In genomic region chr6:26043389-26044139, GRCh38 we compare ENCODE assay signal across 8 cellular contexts. TPM values are rescaled to one million over a fixed set of nuclear protein-coding genes. Genes with fewer than 3 reads are reported as not detected.
DNase-seq lines count a peak whose midpoint lies in the region; ATAC-seq and TF ChIP-seq lines count a peak whose summit lies in the region.

No MANE protein-coding gene starts in this region.

- no peaks in the 10 kb centered on the region for H3K27me3 Mint-ChIP-seq in CD4-positive, CD25-positive, alpha-beta regulatory T cell
- no peaks in the 10 kb centered on the region for H3K27me3 Mint-ChIP-seq in glutamatergic neuron (ENCODE audit: unreplicated experiment)

- no peaks in the 10 kb centered on the region for H3K36me3 ChIP-seq in CD4-positive, CD25-positive, alpha-beta regulatory T cell (ENCODE audit: control insufficient read depth, insufficient read depth, low read length)
- no peaks in the 10 kb centered on the region for H3K36me3 ChIP-seq in heart right ventricle

- no peaks in the 10 kb centered on the region for H3K36me3 Mint-ChIP-seq in CD4-positive, CD25-positive, alpha-beta regulatory T cell
- no peaks in the 10 kb centered on the region for H3K36me3 Mint-ChIP-seq in glutamatergic neuron (ENCODE audit: unreplicated experiment)

- H3K4me3 Mint-ChIP-seq in CD4-positive, CD25-positive, alpha-beta regulatory T cell, result peak overlapping the region; percentile 92 to 96 (median 94)
- H3K4me3 Mint-ChIP-seq in glutamatergic neuron (ENCODE audit: unreplicated experiment), result no peak overlapping the region

- intact Hi-C loops in heart right ventricle (cut with DNase I), result loop anchor here in 1 of 10 donors (1.0 to 2.0 kb wide), 2 partner anchors 10 to 17 kb away; a partner anchor contains a TSS

- peak overlapping the region; percentile 90 to 99 (median 99) for H3K27ac Mint-ChIP-seq in CD4-positive, CD25-positive, alpha-beta regulatory T cell
- no peak overlapping the region for H3K27ac Mint-ChIP-seq in glutamatergic neuron (ENCODE audit: unreplicated experiment)

- H3K27ac ChIP-seq in CD4-positive, CD25-positive, alpha-beta regulatory T cell (ENCODE audit: insufficient read depth, low read length, poor library complexity, severe bottlenecking), result peak overlapping the region; percentile 92
- peak overlapping the region; percentile 84 to 95 (median 90) for H3K27ac ChIP-seq in heart right ventricle

- ATAC-seq in CD4-positive, CD25-positive, alpha-beta regulatory T cell (ENCODE audit: low read depth in 2 of 2), result peak; percentile 84 to 86
- ATAC-seq in GM19438 (IDR thresholded peaks at IDR 0.05; ENCODE audit: low read depth, unreplicated experiment) (peak; percentile 49), HG03558 (IDR thresholded peaks at IDR 0.05; ENCODE audit: extremely low read depth, unreplicated experiment) (peak; percentile 51), SK-N-SH treated with all-trans-retinoic acid at 6 μM for 48 hours (peak; percentile 82), heart right ventricle (peak; percentile 89 to 96 (median 94))

- H3K4me1 Mint-ChIP-seq in CD4-positive, CD25-positive, alpha-beta regulatory T cell, result peaks cover 6 to 28% (median 19%) of the 10 kb centered on the region in 4 donors
- H3K4me1 Mint-ChIP-seq in glutamatergic neuron (ENCODE audit: low read depth, unreplicated experiment), result no peaks in the 10 kb centered on the region

- DNase-seq in CD4-positive, CD25-positive, alpha-beta regulatory T cell, result peak; percentile 69 to 96 (median 94)
- DNase-seq in amygdala (lab: John Stamatoyannopoulos, UW), result peak in 54 of 56 donors; percentile 5 to 97 (median 56)
- DNase-seq in heart right ventricle, result peak; percentile 29 to 89
- DNase-seq in pulmonary artery endothelial cell (ENCODE audit: low read depth, low spot score), result peak; percentile 91
- no peak for DNase-seq in glutamatergic neuron

- H3K4me1 ChIP-seq in CD4-positive, CD25-positive, alpha-beta regulatory T cell (ENCODE audit: control insufficient read depth, insufficient read depth, low read length, poor library complexity, severe bottlenecking), result peaks cover 26% of the 10 kb centered on the region
- peaks cover 4 to 27% (median 14%) of the 10 kb centered on the region in 9 donors for H3K4me1 ChIP-seq in heart right ventricle

- TF ChIP-seq CTCF in heart right ventricle (IDR thresholded peaks at IDR 0.05) (no peak), glutamatergic neuron (IDR thresholded peaks at IDR 0.05; ENCODE audit: partially characterized antibody, unreplicated experiment) (no peak)

- H3K9me3 Mint-ChIP-seq in CD4-positive, CD25-positive, alpha-beta regulatory T cell, result no peaks in the 10 kb centered on the region
- peaks cover 3% of the 10 kb centered on the region for H3K9me3 Mint-ChIP-seq in glutamatergic neuron (ENCODE audit: unreplicated experiment)

- H3K9me3 ChIP-seq in CD4-positive, CD25-positive, alpha-beta regulatory T cell (ENCODE audit: control insufficient read depth in 2 of 2, low read length in 2 of 2), result no peaks in the 10 kb centered on the region
- H3K9me3 ChIP-seq in heart right ventricle, result no peaks in the 10 kb centered on the region

- peak overlapping the region; percentile 100 for H3K4me3 ChIP-seq in CD4-positive, CD25-positive, alpha-beta regulatory T cell (ENCODE audit: low read depth, low read length)
- peak overlapping the region; percentile 7 to 67 (median 60) for H3K4me3 ChIP-seq in heart right ventricle

- H3K27me3 ChIP-seq in CD4-positive, CD25-positive, alpha-beta regulatory T cell (ENCODE audit: control insufficient read depth, insufficient read depth, low read length), result no peaks in the 10 kb centered on the region
- no peaks in the 10 kb centered on the region for H3K27me3 ChIP-seq in heart right ventricle

- 1% methylated on average over 32 of the region's 32 CpGs for WGBS in heart right ventricle, 2 donors

TF ChIP-seq in SK-N-SH treated with all-trans-retinoic acid at 6 μM for 48 hours, 23 proteins besides CTCF, POLR2A, EP300 and RAD21:
- no peak for TF ChIP-seq TOX (CRISPR knock-in tag; IDR thresholded peaks at IDR 0.05; ENCODE audit: borderline replicate concordance)
- no peak for TF ChIP-seq SNAI2 (CRISPR knock-in tag; IDR thresholded peaks at IDR 0.05)
- TF ChIP-seq BACH2 (CRISPR knock-in tag; IDR thresholded peaks at IDR 0.05; ENCODE audit: borderline replicate concordance), result no peak
- no peak for TF ChIP-seq GLIS3 (CRISPR knock-in tag; IDR thresholded peaks at IDR 0.05)
- TF ChIP-seq ISL1 (CRISPR knock-in tag; IDR thresholded peaks at IDR 0.05), result no peak
- no peak for TF ChIP-seq ARNTL (CRISPR knock-in tag; IDR thresholded peaks at IDR 0.05; ENCODE audit: borderline replicate concordance, low read depth)
- no peak for TF ChIP-seq OSR1 (CRISPR knock-in tag; IDR thresholded peaks at IDR 0.05)
- no peak for TF ChIP-seq ESRRG (CRISPR knock-in tag; IDR thresholded peaks at IDR 0.05)
- TF ChIP-seq ZNF70 (CRISPR knock-in tag; IDR thresholded peaks at IDR 0.05), result no peak
- TF ChIP-seq PATZ1 (CRISPR knock-in tag; IDR thresholded peaks at IDR 0.05; ENCODE audit: borderline replicate concordance), result no peak
- no peak for TF ChIP-seq CREB5 (CRISPR knock-in tag; IDR thresholded peaks at IDR 0.05; ENCODE audit: low read depth)

RNA-seq across cellular contexts. Expression of gene HFE, which starts 43.7 kb away (rescaled TPM):
- total RNA-seq in CD4-positive, CD25-positive, alpha-beta regulatory T cell, result 2.6 TPM
- polyA plus RNA-seq in CD4-positive, CD25-positive, alpha-beta regulatory T cell, result 1 to 10 TPM; 1.2 to 2.5 (median 2.4) TPM
- total RNA-seq in heart right ventricle, result 1 to 10 TPM; 2.4 to 7.7 (median 4.7) TPM
- 1 to 10 TPM; 1.4 to 2.5 TPM for polyA plus RNA-seq in heart right ventricle
- total RNA-seq in pulmonary artery endothelial cell, result 3.3 and 9.6 TPM in 2 replicates
- total RNA-seq in glutamatergic neuron (ENCODE audit: unreplicated experiment), result not detected
